Comparison of ENCODE assay signal across 1 cellular context in genomic region chr17:42248351-42249179, GRCh38.
TF ChIP-seq lines count a peak whose summit lies in the region.

No MANE protein-coding gene starts in this region.

TF ChIP-seq in HepG2, 621 proteins besides CTCF, POLR2A, EP300 and RAD21 (continued from another document and continues in another):
- TF ChIP-seq ARID4A (CRISPR knock-in tag; IDR thresholded peaks at IDR 0.05; ENCODE audit: borderline replicate concordance): peak; percentile 63; the same call in 1 of the 2 replicates
- TF ChIP-seq ZFP41 (CRISPR knock-in tag; IDR thresholded peaks at IDR 0.05; ENCODE audit: borderline replicate concordance): no peak
- peak; percentile 59 for TF ChIP-seq RARA (CRISPR knock-in tag; IDR thresholded peaks at IDR 0.05)
- TF ChIP-seq, protein P1, sequence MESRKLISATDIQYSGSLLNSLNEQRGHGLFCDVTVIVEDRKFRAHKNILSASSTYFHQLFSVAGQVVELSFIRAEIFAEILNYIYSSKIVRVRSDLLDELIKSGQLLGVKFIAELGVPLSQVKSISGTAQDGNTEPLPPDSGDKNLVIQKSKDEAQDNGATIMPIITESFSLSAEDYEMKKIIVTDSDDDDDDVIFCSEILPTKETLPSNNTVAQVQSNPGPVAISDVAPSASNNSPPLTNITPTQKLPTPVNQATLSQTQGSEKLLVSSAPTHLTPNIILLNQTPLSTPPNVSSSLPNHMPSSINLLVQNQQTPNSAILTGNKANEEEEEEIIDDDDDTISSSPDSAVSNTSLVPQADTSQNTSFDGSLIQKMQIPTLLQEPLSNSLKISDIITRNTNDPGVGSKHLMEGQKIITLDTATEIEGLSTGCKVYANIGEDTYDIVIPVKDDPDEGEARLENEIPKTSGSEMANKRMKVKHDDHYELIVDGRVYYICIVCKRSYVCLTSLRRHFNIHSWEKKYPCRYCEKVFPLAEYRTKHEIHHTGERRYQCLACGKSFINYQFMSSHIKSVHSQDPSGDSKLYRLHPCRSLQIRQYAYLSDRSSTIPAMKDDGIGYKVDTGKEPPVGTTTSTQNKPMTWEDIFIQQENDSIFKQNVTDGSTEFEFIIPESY (CRISPR knock-in tag; IDR thresholded peaks at IDR 0.05): peak; percentile 22; the same call in 1 of the 2 replicates
- no peak for TF ChIP-seq ZBTB3 (CRISPR knock-in tag; IDR thresholded peaks at IDR 0.05; ENCODE audit: borderline replicate concordance, low read depth)
- TF ChIP-seq MTERF4 (CRISPR knock-in tag; IDR thresholded peaks at IDR 0.05): no peak
- TF ChIP-seq KLF13 (CRISPR knock-in tag; IDR thresholded peaks at IDR 0.05): no peak
- TF ChIP-seq HDAC2 (CRISPR knock-in tag; IDR thresholded peaks at IDR 0.05): peak; percentile 86
- TF ChIP-seq ZNF296 (CRISPR knock-in tag; conservative IDR thresholded peaks at IDR 0.05): no peak
- no peak for TF ChIP-seq PHB2 (IDR thresholded peaks at IDR 0.05; ENCODE audit: partially characterized antibody)
- TF ChIP-seq, protein P2, sequence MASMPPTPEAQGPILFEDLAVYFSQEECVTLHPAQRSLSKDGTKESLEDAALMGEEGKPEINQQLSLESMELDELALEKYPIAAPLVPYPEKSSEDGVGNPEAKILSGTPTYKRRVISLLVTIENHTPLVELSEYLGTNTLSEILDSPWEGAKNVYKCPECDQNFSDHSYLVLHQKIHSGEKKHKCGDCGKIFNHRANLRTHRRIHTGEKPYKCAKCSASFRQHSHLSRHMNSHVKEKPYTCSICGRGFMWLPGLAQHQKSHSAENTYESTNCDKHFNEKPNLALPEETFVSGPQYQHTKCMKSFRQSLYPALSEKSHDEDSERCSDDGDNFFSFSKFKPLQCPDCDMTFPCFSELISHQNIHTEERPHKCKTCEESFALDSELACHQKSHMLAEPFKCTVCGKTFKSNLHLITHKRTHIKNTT (CRISPR knock-in tag; IDR thresholded peaks at IDR 0.05): no peak
- no peak for TF ChIP-seq ZNF230 (CRISPR knock-in tag; IDR thresholded peaks at IDR 0.05)
- TF ChIP-seq, protein P3, sequence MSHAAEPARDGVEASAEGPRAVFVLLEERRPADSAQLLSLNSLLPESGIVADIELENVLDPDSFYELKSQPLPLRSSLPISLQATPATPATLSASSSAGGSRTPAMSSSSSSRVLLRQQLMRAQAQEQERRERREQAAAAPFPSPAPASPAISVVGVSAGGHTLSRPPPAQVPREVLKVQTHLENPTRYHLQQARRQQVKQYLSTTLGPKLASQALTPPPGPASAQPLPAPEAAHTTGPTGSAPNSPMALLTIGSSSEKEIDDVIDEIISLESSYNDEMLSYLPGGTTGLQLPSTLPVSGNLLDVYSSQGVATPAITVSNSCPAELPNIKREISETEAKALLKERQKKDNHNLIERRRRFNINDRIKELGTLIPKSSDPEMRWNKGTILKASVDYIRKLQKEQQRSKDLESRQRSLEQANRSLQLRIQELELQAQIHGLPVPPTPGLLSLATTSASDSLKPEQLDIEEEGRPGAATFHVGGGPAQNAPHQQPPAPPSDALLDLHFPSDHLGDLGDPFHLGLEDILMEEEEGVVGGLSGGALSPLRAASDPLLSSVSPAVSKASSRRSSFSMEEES (CRISPR knock-in tag; IDR thresholded peaks at IDR 0.05): peak; percentile 76
- no peak for TF ChIP-seq HES4 (CRISPR knock-in tag; IDR thresholded peaks at IDR 0.05; ENCODE audit: borderline replicate concordance)
- no peak for TF ChIP-seq SOX13 (IDR thresholded peaks at IDR 0.05)
- TF ChIP-seq SOX13 (CRISPR knock-in tag; conservative IDR thresholded peaks at IDR 0.05 in 1 of 2, IDR thresholded peaks at IDR 0.05 in 1 of 2): peak in 1 of 2 experiments; percentile 60; a peak in 1 of 4 replicates
- 0 out of 2 replicates have a peak, but pooled peaks have one; percentile 55 for TF ChIP-seq THRA (CRISPR knock-in tag; IDR thresholded peaks at IDR 0.05; ENCODE audit: borderline replicate concordance)
- no peak for TF ChIP-seq ZNF367 (CRISPR knock-in tag; IDR thresholded peaks at IDR 0.05; ENCODE audit: borderline replicate concordance)
- no peak for TF ChIP-seq PRMT3 (CRISPR knock-in tag; IDR thresholded peaks at IDR 0.05; ENCODE audit: borderline replicate concordance, low read depth)
- 0 out of 2 replicates have a peak, but pooled peaks have one; percentile 28 for TF ChIP-seq ZSCAN25 (CRISPR knock-in tag; IDR thresholded peaks at IDR 0.05)
- TF ChIP-seq, protein P4, sequence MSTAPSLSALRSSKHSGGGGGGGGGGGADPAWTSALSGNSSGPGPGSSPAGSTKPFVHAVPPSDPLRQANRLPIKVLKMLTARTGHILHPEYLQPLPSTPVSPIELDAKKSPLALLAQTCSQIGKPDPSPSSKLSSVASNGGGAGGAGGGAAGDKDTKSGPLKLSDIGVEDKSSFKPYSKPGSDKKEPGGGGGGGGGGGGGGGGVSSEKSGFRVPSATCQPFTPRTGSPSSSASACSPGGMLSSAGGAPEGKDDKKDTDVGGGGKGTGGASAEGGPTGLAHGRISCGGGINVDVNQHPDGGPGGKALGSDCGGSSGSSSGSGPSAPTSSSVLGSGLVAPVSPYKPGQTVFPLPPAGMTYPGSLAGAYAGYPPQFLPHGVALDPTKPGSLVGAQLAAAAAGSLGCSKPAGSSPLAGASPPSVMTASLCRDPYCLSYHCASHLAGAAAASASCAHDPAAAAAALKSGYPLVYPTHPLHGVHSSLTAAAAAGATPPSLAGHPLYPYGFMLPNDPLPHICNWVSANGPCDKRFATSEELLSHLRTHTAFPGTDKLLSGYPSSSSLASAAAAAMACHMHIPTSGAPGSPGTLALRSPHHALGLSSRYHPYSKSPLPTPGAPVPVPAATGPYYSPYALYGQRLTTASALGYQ (CRISPR knock-in tag; IDR thresholded peaks at IDR 0.05): no peak
- no peak for TF ChIP-seq NFE2 (CRISPR knock-in tag; IDR thresholded peaks at IDR 0.05)
- TF ChIP-seq ZNF180 (CRISPR knock-in tag; IDR thresholded peaks at IDR 0.05; ENCODE audit: borderline replicate concordance, low read depth): no peak
- 0 out of 2 replicates have a peak, but pooled peaks have one; percentile 37 for TF ChIP-seq FOXK2 (IDR thresholded peaks at IDR 0.05)
- peak; percentile 91 for TF ChIP-seq ZFP1 (CRISPR knock-in tag; IDR thresholded peaks at IDR 0.05)
- peak; percentile 16; the same call in 1 of the 2 replicates for TF ChIP-seq SMC3 (IDR thresholded peaks at IDR 0.05; ENCODE audit: low read length)
- TF ChIP-seq, protein P5, sequence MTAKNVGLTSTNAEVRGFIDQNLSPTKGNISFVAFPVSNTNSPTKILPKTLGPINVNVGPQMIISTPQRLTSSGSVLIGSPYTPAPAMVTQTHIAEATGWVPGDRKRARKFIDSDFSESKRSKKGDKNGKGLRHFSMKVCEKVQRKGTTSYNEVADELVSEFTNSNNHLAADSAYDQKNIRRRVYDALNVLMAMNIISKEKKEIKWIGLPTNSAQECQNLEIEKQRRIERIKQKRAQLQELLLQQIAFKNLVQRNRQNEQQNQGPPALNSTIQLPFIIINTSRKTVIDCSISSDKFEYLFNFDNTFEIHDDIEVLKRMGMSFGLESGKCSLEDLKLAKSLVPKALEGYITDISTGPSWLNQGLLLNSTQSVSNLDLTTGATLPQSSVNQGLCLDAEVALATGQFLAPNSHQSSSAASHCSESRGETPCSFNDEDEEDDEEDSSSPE (CRISPR knock-in tag; IDR thresholded peaks at IDR 0.05): peak; percentile 59; the same call in 1 of the 2 replicates
- TF ChIP-seq NFIC (IDR thresholded peaks at IDR 0.05; ENCODE audit: low read length): no peak
- 0 out of 2 replicates have a peak, but pooled peaks have one; percentile 23 for TF ChIP-seq RELA (CRISPR knock-in tag; IDR thresholded peaks at IDR 0.05)
- peak; percentile 61; the same call in 1 of the 2 replicates for TF ChIP-seq RCOR2 (CRISPR knock-in tag; IDR thresholded peaks at IDR 0.05)
- TF ChIP-seq RFX5 (IDR thresholded peaks at IDR 0.05; ENCODE audit: low read depth, low read length): no peak
- TF ChIP-seq, protein P6, sequence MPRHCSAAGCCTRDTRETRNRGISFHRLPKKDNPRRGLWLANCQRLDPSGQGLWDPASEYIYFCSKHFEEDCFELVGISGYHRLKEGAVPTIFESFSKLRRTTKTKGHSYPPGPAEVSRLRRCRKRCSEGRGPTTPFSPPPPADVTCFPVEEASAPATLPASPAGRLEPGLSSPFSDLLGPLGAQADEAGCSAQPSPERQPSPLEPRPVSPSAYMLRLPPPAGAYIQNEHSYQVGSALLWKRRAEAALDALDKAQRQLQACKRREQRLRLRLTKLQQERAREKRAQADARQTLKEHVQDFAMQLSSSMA (CRISPR knock-in tag; IDR thresholded peaks at IDR 0.05): no peak
- TF ChIP-seq HHEX (CRISPR knock-in tag; IDR thresholded peaks at IDR 0.05): no peak
- peak; percentile 77 for TF ChIP-seq AHDC1 (CRISPR knock-in tag; IDR thresholded peaks at IDR 0.05; ENCODE audit: borderline replicate concordance)
- TF ChIP-seq NFRKB (IDR thresholded peaks at IDR 0.05): no peak
- no peak for TF ChIP-seq ZNF484 (CRISPR knock-in tag; IDR thresholded peaks at IDR 0.05; ENCODE audit: borderline replicate concordance, low read depth)
- TF ChIP-seq, protein P7, sequence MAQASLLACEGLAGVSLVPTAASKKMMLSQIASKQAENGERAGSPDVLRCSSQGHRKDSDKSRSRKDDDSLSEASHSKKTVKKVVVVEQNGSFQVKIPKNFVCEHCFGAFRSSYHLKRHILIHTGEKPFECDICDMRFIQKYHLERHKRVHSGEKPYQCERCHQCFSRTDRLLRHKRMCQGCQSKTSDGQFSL (CRISPR knock-in tag; IDR thresholded peaks at IDR 0.05): no peak
- TF ChIP-seq ZFP36 (IDR thresholded peaks at IDR 0.05; ENCODE audit: borderline replicate concordance, low read depth, low read length, partially characterized antibody): no peak
